In the genomic region with DNA sequence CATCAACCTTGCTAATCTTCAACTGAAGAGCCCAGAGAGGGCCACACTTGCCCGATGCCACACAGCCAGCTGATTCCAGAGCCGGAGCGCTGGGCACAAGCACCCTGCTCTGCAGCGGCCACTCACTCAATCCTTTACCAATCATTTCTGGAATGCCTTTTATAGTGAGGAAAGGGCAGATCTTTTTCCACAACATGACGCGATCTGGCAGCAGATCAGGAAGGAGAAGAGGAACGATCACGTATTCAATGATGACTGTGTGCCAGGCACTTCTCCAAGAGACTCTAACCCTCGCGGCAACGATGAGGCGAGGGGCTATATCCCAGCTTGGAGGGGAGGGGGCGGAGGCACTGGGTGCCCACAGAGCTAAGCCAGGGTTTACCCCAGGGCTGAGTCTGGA, we compare ENCODE assay signal across 15 cellular contexts.
"Had no signal": no experiment of that assay in that cellular context is flagged by ENCODE, and none has a peak within 500 bp of the region (broad histone marks: within the 10 kb centered on the region; RNA-seq: fewer than 3 reads in every experiment).

No MANE protein-coding gene starts in this region.

- DNase-seq: activated CD4-positive, alpha-beta T cell treated with anti-CD3 and anti-CD28 coated beads, Interleukin-2, amount 50 U/mL, for 1 hour; activated CD4-positive, CD25-positive, alpha-beta regulatory T cell; amygdala; effector CD8-positive, alpha-beta T cell; kidney glomerular epithelial cell; mesendoderm; nephron progenitor cell; spleen; stimulated activated CD4-positive, alpha-beta T cell treated with anti-CD3 and anti-CD28 coated beads, Interleukin-1b, Interleukin-23, amount 100 ng/mL, for 48 hours; stimulated activated naive CD4-positive, alpha-beta T cell; T-helper 2 cell had no signal

- H3K27me3 ChIP-seq: breast epithelium had no signal

- H3K9me3 ChIP-seq: breast epithelium, prostate gland, spleen had no signal

- H3K36me3 Mint-ChIP-seq: activated naive CD8-positive, alpha-beta T cell; type B pancreatic cell had no signal

- H3K9me3 Mint-ChIP-seq: nephron progenitor cell, type B pancreatic cell had no signal

- H3K36me3 ChIP-seq: breast epithelium, prostate gland, spleen had no signal

- H3K4me3 Mint-ChIP-seq: activated naive CD8-positive, alpha-beta T cell; nephron progenitor cell; type B pancreatic cell had no signal

- H3K27me3 Mint-ChIP-seq: activated naive CD8-positive, alpha-beta T cell had no signal

- H3K4me1 ChIP-seq: breast epithelium, prostate gland had no signal

- H3K27ac Mint-ChIP-seq: activated naive CD8-positive, alpha-beta T cell; nephron progenitor cell; type B pancreatic cell had no signal

- H3K27ac ChIP-seq: breast epithelium, prostate gland, spleen had no signal

- H3K4me3 ChIP-seq: breast epithelium, prostate gland, spleen had no signal
